Comparison of ENCODE assay signal across 22 cellular contexts in the genomic region with DNA sequence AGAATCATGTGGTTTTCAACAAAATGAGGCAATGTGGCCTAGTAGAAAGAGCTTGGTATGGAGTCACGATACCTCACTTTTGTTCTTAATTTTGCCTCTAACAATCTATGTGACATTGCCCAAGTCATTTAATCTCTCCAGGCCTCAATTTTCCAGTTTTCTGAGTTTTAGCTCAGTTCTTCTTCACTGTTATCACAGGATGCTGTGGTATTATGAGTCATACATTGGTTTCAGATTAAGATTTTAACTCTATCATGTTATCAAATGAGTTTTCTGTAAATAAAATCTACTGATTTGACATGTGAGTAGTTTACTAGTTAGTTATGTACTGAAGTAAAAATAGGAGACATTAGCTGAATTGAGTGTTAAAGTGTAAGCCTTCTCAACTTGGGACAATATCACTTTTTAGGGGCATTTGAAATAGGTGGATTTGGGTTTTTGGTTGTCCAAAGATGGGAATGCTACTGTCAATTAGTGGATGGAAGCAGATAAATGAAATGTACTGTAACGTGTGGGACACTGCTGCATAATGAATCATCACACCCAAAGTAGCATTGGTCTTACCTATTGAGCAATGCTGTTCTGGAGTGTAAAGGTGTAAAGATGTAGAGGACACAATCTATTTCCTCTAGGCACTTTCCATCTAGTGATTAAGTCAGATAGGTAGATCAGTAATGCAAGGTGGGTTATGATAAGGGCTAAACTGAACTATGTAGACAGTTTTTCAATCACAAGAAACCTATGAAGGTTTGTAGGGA.
A peak's percentile ranks its signal among the peaks of the same experiment; 100 is the strongest.
DNase-seq lines count a peak whose midpoint lies in the region; ATAC-seq and TF ChIP-seq lines count a peak whose summit lies in the region.
"Had no signal": no experiment of that assay in that cellular context is flagged by ENCODE, and none has a peak within 500 bp of the region (broad histone marks: within the 10 kb centered on the region; RNA-seq: fewer than 3 reads in every experiment).

No MANE protein-coding gene starts in this region.

- intact Hi-C loops in MCF 10A (cut with micrococcal nuclease) (no loop called here), breast epithelium (cut with DNase I; ENCODE audit: low total_unique reads) (no loop called here), aorta (cut with DNase I) (no loop called here)

- no peaks in the 10 kb centered on the region for H3K4me1 Mint-ChIP-seq in MCF 10A (ENCODE audit: insufficient read depth, unreplicated experiment)
- H3K4me1 Mint-ChIP-seq in activated naive CD8-positive, alpha-beta T cell treated with anti-CD3 and anti-CD28 coated beads, Interleukin-2, amount 10 ng/mL, durations not matched to agents 7 days and 5 days, result peaks cover 5% of the 10 kb centered on the region
- no peaks in the 10 kb centered on the region for H3K4me1 Mint-ChIP-seq in stimulated activated naive B cell treated with anti-CD40 and anti-IgM and Interleukin-4, amounts not matched to agents 10 μg/mL and 1 μg/mL and 100 μg/mL, for 72 hours
- H3K4me1 Mint-ChIP-seq: CD14-positive monocyte had no signal

- peaks cover under 1% of the 10 kb centered on the region for H3K9me3 Mint-ChIP-seq in MCF 10A (ENCODE audit: unreplicated experiment)
- peaks cover 1% of the 10 kb centered on the region for H3K9me3 Mint-ChIP-seq in activated naive CD8-positive, alpha-beta T cell treated with anti-CD3 and anti-CD28 coated beads, Interleukin-2, amount 10 ng/mL, durations not matched to agents 7 days and 5 days
- no peaks in the 10 kb centered on the region for H3K9me3 Mint-ChIP-seq in stimulated activated naive B cell treated with anti-CD40 and anti-IgM and Interleukin-4, amounts not matched to agents 10 μg/mL and 1 μg/mL and 100 μg/mL, for 72 hours
- H3K9me3 Mint-ChIP-seq: CD14-positive monocyte; central memory CD8-positive, alpha-beta T cell had no signal

- peaks cover 11% of the 10 kb centered on the region for H3K36me3 Mint-ChIP-seq in MCF 10A (ENCODE audit: insufficient read depth, unreplicated experiment)
- H3K36me3 Mint-ChIP-seq in activated naive CD8-positive, alpha-beta T cell treated with anti-CD3 and anti-CD28 coated beads, Interleukin-2, amount 10 ng/mL, durations not matched to agents 7 days and 5 days, result peaks cover 30% of the 10 kb centered on the region
- peaks cover 26 to 31% of the 10 kb centered on the region in 2 donors for H3K36me3 Mint-ChIP-seq in stimulated activated naive B cell treated with anti-CD40 and anti-IgM and Interleukin-4, amounts not matched to agents 10 μg/mL and 1 μg/mL and 100 μg/mL, for 72 hours

- H3K27ac ChIP-seq in breast epithelium, result no peak overlapping the region
- no peak overlapping the region for H3K27ac ChIP-seq in aorta (ENCODE audit: low read depth in 1 of 2, low read length in 2 of 2)
- H3K27ac ChIP-seq: foreskin keratinocyte, lower lobe of right lung, PC-9 had no signal

- peak; percentile 36 for ATAC-seq in activated naive CD8-positive, alpha-beta T cell treated with anti-CD3 and anti-CD28 coated beads, Interleukin-2, amount 10 ng/mL, durations not matched to agents 7 days and 5 days (ENCODE audit: low read depth)
- ATAC-seq in HG02852 (IDR thresholded peaks at IDR 0.05; ENCODE audit: unreplicated experiment), result no peak
- no peak for ATAC-seq in aorta (ENCODE audit: low FRiP score)
- ATAC-seq in stimulated activated naive B cell treated with anti-CD40 and anti-IgM and Interleukin-4, amounts not matched to agents 10 μg/mL and 1 μg/mL and 100 μg/mL, for 72 hours (replicated peaks), result no peak
- ATAC-seq: foreskin keratinocyte, HCT116, lower lobe of right lung had no signal

- TF ChIP-seq CTCF in MCF 10A (IDR thresholded peaks at IDR 0.05; ENCODE audit: unreplicated experiment) (no peak), breast epithelium (IDR thresholded peaks at IDR 0.05) (no peak)

- no peak overlapping the region for H3K4me3 ChIP-seq in breast epithelium
- H3K4me3 ChIP-seq in aorta (ENCODE audit: low read length in 2 of 2), result no peak overlapping the region
- H3K4me3 ChIP-seq: lower lobe of right lung, PC-9 had no signal

- H3K4me3 Mint-ChIP-seq in MCF 10A (ENCODE audit: unreplicated experiment), result no peak overlapping the region
- H3K4me3 Mint-ChIP-seq in activated naive CD8-positive, alpha-beta T cell treated with anti-CD3 and anti-CD28 coated beads, Interleukin-2, amount 10 ng/mL, durations not matched to agents 7 days and 5 days, result no peak overlapping the region
- no peak overlapping the region for H3K4me3 Mint-ChIP-seq in stimulated activated naive B cell treated with anti-CD40 and anti-IgM and Interleukin-4, amounts not matched to agents 10 μg/mL and 1 μg/mL and 100 μg/mL, for 72 hours
- H3K4me3 Mint-ChIP-seq: CD14-positive monocyte; central memory CD8-positive, alpha-beta T cell had no signal

- WGBS in aorta, 2 donors, result 95 to 97% methylated on average over 2 of the region's 2 CpGs

- H3K9me3 ChIP-seq in breast epithelium (no peaks in the 10 kb centered on the region), aorta (ENCODE audit: control insufficient read depth, low read length) (no peaks in the 10 kb centered on the region)
- H3K9me3 ChIP-seq: lower lobe of right lung had no signal

- BruUV-seq in MCF 10A (replicated peaks; lab: Mats Ljungman, UMichigan), result no TSS peak

- POLR2A ChIA-PET in MCF 10A (lab: Yijun Ruan, JAX), result interaction anchor here (0.7 to 1.3 kb wide), 2 partner anchors 13 to 45 kb away, joined by 4 read pairs; no protein-coding TSS in a partner anchor
- POLR2A ChIA-PET in activated naive CD8-positive, alpha-beta T cell treated with anti-CD3 and anti-CD28 coated beads, Interleukin-2, amount 10 ng/mL, durations not matched to agents 7 days and 5 days (lab: Charles Lee), result no interaction called here

- H3K27ac Mint-ChIP-seq in MCF 10A (ENCODE audit: low read depth, unreplicated experiment), result no peak overlapping the region
- H3K27ac Mint-ChIP-seq in activated naive CD8-positive, alpha-beta T cell treated with anti-CD3 and anti-CD28 coated beads, Interleukin-2, amount 10 ng/mL, durations not matched to agents 7 days and 5 days, result no peak overlapping the region
- H3K27ac Mint-ChIP-seq in stimulated activated naive B cell treated with anti-CD40 and anti-IgM and Interleukin-4, amounts not matched to agents 10 μg/mL and 1 μg/mL and 100 μg/mL, for 72 hours, result no peak overlapping the region
- H3K27ac Mint-ChIP-seq: CD14-positive monocyte, progenitor cell of endocrine pancreas had no signal

- DNase-seq in MCF 10A (ENCODE audit: unreplicated experiment), result peak; percentile 9
- no peak for DNase-seq in breast epithelium (ENCODE audit: low spot score in 2 of 2)
- DNase-seq in activated naive CD8-positive, alpha-beta T cell treated with anti-CD3 and anti-CD28 coated beads, Interleukin-2, amount 10 ng/mL, durations not matched to agents 7 days and 5 days, result no peak
- DNase-seq in foreskin melanocyte, result peak; percentile 35
- DNase-seq in NCI-H1930 (lab: John Stamatoyannopoulos, UW), result no peak
- DNase-seq in aorta, result no peak
- no peak for DNase-seq in stimulated activated naive B cell treated with anti-CD40 and anti-IgM and Interleukin-4, amounts not matched to agents 10 μg/mL and 1 μg/mL and 100 μg/mL, for 72 hours
- DNase-seq: activated effector memory CD4-positive, alpha-beta T cell treated with Interleukin-2 at 50 U/mL for 16 hours; foreskin keratinocyte; hippocampal formation; islet precursor cell; KBM-7; lower lobe of right lung; NCI-H1092; NCI-H2081; SIG-M5 had no signal

- TF ChIP-seq POLR2A in breast epithelium (IDR thresholded peaks at IDR 0.05), result no peak

- CTCF ChIA-PET in MCF 10A (lab: Yijun Ruan, JAX), result interaction anchor here (0.6 to 1.3 kb wide), 3 partner anchors 14 to 654 kb away, joined by 3 to 5 read pairs (median 3); no protein-coding TSS in a partner anchor

- H3K36me3 ChIP-seq in breast epithelium, result no peaks in the 10 kb centered on the region
- peaks cover 0 to 2% of the 10 kb centered on the region in 2 donors for H3K36me3 ChIP-seq in aorta (ENCODE audit: control insufficient read depth in 1 of 2, insufficient read depth in 2 of 2, low read length in 1 of 2)

- H3K27me3 Mint-ChIP-seq in MCF 10A (ENCODE audit: insufficient read depth, unreplicated experiment), result no peaks in the 10 kb centered on the region
- no peaks in the 10 kb centered on the region for H3K27me3 Mint-ChIP-seq in activated naive CD8-positive, alpha-beta T cell treated with anti-CD3 and anti-CD28 coated beads, Interleukin-2, amount 10 ng/mL, durations not matched to agents 7 days and 5 days
- no peaks in the 10 kb centered on the region for H3K27me3 Mint-ChIP-seq in stimulated activated naive B cell treated with anti-CD40 and anti-IgM and Interleukin-4, amounts not matched to agents 10 μg/mL and 1 μg/mL and 100 μg/mL, for 72 hours
- H3K27me3 Mint-ChIP-seq: central memory CD8-positive, alpha-beta T cell; progenitor cell of endocrine pancreas had no signal

- H3K4me1 ChIP-seq in breast epithelium, result no peaks in the 10 kb centered on the region
- H3K4me1 ChIP-seq in aorta (ENCODE audit: control insufficient read depth in 1 of 2, insufficient read depth in 2 of 2, low read length in 2 of 2), result peaks cover 0 to 2% of the 10 kb centered on the region in 2 donors
- H3K4me1 ChIP-seq: foreskin keratinocyte, lower lobe of right lung had no signal

- H3K27me3 ChIP-seq in breast epithelium (no peaks in the 10 kb centered on the region), aorta (ENCODE audit: control insufficient read depth in 1 of 2, insufficient read depth in 2 of 2, low read length in 1 of 2) (no peaks in the 10 kb centered on the region)
- H3K27me3 ChIP-seq: foreskin keratinocyte had no signal

Comparison
In these comparisons a context has a peak if more than half of its experiments do, and no peak if none do; other contexts are left out.
1. DNase-seq: peak in MCF 10A (single experiment) and foreskin melanocyte (single experiment); none in breast epithelium (0 of 2), activated naive CD8-positive, alpha-beta T cell treated with anti-CD3 and anti-CD28 coated beads, Interleukin-2, amount 10 ng/mL, durations not matched to agents 7 days and 5 days (single experiment), NCI-H1930 (0 of 2), aorta (0 of 2) and stimulated activated naive B cell treated with anti-CD40 and anti-IgM and Interleukin-4, amounts not matched to agents 10 μg/mL and 1 μg/mL and 100 μg/mL, for 72 hours (single experiment).